Comparison of ENCODE assay signal across 1 cellular context in the genomic region with DNA sequence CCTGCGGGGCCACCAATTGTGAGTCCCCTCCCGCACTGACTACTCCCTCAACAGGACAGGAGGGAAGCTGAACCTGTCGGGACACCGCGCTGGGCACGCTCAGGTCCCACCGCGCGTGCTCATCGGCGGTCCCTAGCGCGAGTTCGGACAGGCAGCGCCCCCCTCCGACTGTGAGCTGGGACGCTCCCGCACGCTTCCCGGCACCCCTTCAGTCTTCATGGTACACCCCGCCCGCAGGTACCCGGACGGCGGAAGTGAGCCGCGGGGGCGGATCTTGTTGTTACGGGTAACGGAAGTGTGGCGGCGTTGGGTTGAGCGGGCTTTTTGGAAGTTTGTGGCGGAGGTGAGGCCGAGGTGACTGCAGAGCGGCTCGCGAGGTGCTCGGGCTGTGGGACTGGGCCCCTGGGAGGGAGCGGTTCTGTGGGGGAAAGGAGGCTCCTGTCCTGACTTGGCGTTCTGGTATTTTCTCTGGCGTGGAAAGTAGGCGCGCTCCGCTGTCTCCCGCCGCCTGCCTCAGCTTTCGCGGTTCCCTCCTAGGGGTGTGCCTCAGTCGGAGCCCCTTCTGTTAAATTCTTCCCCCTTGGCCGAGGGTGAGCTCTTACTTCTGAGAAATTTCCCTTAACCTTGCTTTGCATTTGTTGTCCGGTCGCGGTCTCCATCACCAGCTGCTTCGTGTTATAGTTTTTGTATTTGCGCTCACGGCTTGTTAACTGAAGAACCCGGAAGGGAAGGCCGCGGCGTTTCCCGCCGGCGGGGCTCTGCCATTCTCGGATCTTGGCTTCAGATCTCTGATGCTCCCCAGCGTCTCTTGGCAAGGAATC.
A peak's percentile ranks its signal among the peaks of the same experiment; 100 is the strongest.
TF ChIP-seq lines count a peak whose summit lies in the region.

A gene (plus strand): TSS at position 289 of the 821 bp plus-strand sequence. CDS start 3,669 bp downstream, outside the sequence.

TF ChIP-seq in HepG2, 621 proteins besides CTCF, POLR2A, EP300 and RAD21 (continued from another document and continues in another):
- TF ChIP-seq, protein P1, sequence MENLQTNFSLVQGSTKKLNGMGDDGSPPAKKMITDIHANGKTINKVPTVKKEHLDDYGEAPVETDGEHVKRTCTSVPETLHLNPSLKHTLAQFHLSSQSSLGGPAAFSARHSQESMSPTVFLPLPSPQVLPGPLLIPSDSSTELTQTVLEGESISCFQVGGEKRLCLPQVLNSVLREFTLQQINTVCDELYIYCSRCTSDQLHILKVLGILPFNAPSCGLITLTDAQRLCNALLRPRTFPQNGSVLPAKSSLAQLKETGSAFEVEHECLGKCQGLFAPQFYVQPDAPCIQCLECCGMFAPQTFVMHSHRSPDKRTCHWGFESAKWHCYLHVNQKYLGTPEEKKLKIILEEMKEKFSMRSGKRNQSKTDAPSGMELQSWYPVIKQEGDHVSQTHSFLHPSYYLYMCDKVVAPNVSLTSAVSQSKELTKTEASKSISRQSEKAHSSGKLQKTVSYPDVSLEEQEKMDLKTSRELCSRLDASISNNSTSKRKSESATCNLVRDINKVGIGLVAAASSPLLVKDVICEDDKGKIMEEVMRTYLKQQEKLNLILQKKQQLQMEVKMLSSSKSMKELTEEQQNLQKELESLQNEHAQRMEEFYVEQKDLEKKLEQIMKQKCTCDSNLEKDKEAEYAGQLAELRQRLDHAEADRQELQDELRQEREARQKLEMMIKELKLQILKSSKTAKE (CRISPR knock-in tag; IDR thresholded peaks at IDR 0.05; ENCODE audit: borderline replicate concordance) = no peak
- TF ChIP-seq NBN (conservative IDR thresholded peaks at IDR 0.05) (no peak), HCFC1 (IDR thresholded peaks at IDR 0.05; ENCODE audit: low read depth, low read length) (0 out of 2 replicates have a peak, but pooled peaks have one; percentile 24), ZSCAN30 (CRISPR knock-in tag; IDR thresholded peaks at IDR 0.05) (no peak; the same call in 1 of the 2 replicates), ZNF772 (CRISPR knock-in tag; IDR thresholded peaks at IDR 0.05) (peak; percentile 76), ZSCAN29 (CRISPR knock-in tag; conservative IDR thresholded peaks at IDR 0.05) (0 out of 2 replicates have a peak, but pooled peaks have one; percentile 73), KDM5A (IDR thresholded peaks at IDR 0.05; ENCODE audit: borderline replicate concordance, low read length) (peak; percentile 86), U2AF2 (IDR thresholded peaks at IDR 0.05; ENCODE audit: low read depth, low read length) (0 out of 2 replicates have a peak, but pooled peaks have one; percentile 23), ZNF431 (CRISPR knock-in tag; IDR thresholded peaks at IDR 0.05; ENCODE audit: borderline replicate concordance, low read depth) (peak; percentile 27; the same call in 1 of the 2 replicates), AHR (CRISPR knock-in tag; IDR thresholded peaks at IDR 0.05) (peak; percentile 26; the same call in 1 of the 2 replicates), ZNF550 (CRISPR knock-in tag; IDR thresholded peaks at IDR 0.05; ENCODE audit: borderline replicate concordance) (no peak), ZNF652 (CRISPR knock-in tag; IDR thresholded peaks at IDR 0.05; ENCODE audit: borderline replicate concordance, low read depth) (no peak), ERF (CRISPR knock-in tag; IDR thresholded peaks at IDR 0.05) (peak; percentile 75), ZSCAN20 (CRISPR knock-in tag; IDR thresholded peaks at IDR 0.05; ENCODE audit: borderline replicate concordance) (no peak), ZBTB21 (CRISPR knock-in tag; IDR thresholded peaks at IDR 0.05) (no peak), RFXANK (CRISPR knock-in tag; IDR thresholded peaks at IDR 0.05) (no peak), MBD4 (IDR thresholded peaks at IDR 0.05; ENCODE audit: borderline replicate concordance, low read length) (no peak), HNRNPLL (IDR thresholded peaks at IDR 0.05; ENCODE audit: low read depth, low read length, poor library complexity, severe bottlenecking) (peak; percentile 61), GATA4 (IDR thresholded peaks at IDR 0.05; ENCODE audit: borderline replicate concordance, low read depth) (no peak), SP5 (CRISPR knock-in tag; IDR thresholded peaks at IDR 0.05; ENCODE audit: borderline replicate concordance, low read depth) (no peak), ATRX (CRISPR knock-in tag; IDR thresholded peaks at IDR 0.05; ENCODE audit: borderline replicate concordance) (no peak), KDM4B (CRISPR knock-in tag; IDR thresholded peaks at IDR 0.05) (no peak), SUZ12 (IDR thresholded peaks at IDR 0.05; ENCODE audit: low read depth, low read length) (no peak), TAF1 (CRISPR knock-in tag; IDR thresholded peaks at IDR 0.05) (peak; percentile 40; the same call in 1 of the 2 replicates), ZNF326 (CRISPR knock-in tag; IDR thresholded peaks at IDR 0.05; ENCODE audit: borderline replicate concordance) (no peak), BCL6 (CRISPR knock-in tag; IDR thresholded peaks at IDR 0.05) (peak; percentile 49), SMC3 (IDR thresholded peaks at IDR 0.05; ENCODE audit: low read length) (peak; percentile 5; the same call in 1 of the 2 replicates)
- TF ChIP-seq, protein P2, sequence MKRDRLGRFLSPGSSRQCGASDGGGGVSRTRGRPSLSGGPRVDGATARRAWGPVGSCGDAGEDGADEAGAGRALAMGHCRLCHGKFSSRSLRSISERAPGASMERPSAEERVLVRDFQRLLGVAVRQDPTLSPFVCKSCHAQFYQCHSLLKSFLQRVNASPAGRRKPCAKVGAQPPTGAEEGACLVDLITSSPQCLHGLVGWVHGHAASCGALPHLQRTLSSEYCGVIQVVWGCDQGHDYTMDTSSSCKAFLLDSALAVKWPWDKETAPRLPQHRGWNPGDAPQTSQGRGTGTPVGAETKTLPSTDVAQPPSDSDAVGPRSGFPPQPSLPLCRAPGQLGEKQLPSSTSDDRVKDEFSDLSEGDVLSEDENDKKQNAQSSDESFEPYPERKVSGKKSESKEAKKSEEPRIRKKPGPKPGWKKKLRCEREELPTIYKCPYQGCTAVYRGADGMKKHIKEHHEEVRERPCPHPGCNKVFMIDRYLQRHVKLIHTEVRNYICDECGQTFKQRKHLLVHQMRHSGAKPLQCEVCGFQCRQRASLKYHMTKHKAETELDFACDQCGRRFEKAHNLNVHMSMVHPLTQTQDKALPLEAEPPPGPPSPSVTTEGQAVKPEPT (CRISPR knock-in tag; IDR thresholded peaks at IDR 0.05; ENCODE audit: low read depth) = no peak
- TF ChIP-seq, protein P3, sequence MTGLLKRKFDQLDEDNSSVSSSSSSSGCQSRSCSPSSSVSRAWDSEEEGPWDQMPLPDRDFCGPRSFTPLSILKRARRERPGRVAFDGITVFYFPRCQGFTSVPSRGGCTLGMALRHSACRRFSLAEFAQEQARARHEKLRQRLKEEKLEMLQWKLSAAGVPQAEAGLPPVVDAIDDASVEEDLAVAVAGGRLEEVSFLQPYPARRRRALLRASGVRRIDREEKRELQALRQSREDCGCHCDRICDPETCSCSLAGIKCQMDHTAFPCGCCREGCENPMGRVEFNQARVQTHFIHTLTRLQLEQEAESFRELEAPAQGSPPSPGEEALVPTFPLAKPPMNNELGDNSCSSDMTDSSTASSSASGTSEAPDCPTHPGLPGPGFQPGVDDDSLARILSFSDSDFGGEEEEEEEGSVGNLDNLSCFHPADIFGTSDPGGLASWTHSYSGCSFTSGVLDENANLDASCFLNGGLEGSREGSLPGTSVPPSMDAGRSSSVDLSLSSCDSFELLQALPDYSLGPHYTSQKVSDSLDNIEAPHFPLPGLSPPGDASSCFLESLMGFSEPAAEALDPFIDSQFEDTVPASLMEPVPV (CRISPR knock-in tag; IDR thresholded peaks at IDR 0.05) = peak; percentile 79
- TF ChIP-seq, protein P4, sequence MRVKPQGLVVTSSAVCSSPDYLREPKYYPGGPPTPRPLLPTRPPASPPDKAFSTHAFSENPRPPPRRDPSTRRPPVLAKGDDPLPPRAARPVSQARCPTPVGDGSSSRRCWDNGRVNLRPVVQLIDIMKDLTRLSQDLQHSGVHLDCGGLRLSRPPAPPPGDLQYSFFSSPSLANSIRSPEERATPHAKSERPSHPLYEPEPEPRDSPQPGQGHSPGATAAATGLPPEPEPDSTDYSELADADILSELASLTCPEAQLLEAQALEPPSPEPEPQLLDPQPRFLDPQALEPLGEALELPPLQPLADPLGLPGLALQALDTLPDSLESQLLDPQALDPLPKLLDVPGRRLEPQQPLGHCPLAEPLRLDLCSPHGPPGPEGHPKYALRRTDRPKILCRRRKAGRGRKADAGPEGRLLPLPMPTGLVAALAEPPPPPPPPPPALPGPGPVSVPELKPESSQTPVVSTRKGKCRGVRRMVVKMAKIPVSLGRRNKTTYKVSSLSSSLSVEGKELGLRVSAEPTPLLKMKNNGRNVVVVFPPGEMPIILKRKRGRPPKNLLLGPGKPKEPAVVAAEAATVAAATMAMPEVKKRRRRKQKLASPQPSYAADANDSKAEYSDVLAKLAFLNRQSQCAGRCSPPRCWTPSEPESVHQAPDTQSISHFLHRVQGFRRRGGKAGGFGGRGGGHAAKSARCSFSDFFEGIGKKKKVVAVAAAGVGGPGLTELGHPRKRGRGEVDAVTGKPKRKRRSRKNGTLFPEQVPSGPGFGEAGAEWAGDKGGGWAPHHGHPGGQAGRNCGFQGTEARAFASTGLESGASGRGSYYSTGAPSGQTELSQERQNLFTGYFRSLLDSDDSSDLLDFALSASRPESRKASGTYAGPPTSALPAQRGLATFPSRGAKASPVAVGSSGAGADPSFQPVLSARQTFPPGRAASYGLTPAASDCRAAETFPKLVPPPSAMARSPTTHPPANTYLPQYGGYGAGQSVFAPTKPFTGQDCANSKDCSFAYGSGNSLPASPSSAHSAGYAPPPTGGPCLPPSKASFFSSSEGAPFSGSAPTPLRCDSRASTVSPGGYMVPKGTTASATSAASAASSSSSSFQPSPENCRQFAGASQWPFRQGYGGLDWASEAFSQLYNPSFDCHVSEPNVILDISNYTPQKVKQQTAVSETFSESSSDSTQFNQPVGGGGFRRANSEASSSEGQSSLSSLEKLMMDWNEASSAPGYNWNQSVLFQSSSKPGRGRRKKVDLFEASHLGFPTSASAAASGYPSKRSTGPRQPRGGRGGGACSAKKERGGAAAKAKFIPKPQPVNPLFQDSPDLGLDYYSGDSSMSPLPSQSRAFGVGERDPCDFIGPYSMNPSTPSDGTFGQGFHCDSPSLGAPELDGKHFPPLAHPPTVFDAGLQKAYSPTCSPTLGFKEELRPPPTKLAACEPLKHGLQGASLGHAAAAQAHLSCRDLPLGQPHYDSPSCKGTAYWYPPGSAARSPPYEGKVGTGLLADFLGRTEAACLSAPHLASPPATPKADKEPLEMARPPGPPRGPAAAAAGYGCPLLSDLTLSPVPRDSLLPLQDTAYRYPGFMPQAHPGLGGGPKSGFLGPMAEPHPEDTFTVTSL (CRISPR knock-in tag; IDR thresholded peaks at IDR 0.05; ENCODE audit: borderline replicate concordance) = peak; percentile 8; the same call in 1 of the 2 replicates
- TF ChIP-seq, protein P5, sequence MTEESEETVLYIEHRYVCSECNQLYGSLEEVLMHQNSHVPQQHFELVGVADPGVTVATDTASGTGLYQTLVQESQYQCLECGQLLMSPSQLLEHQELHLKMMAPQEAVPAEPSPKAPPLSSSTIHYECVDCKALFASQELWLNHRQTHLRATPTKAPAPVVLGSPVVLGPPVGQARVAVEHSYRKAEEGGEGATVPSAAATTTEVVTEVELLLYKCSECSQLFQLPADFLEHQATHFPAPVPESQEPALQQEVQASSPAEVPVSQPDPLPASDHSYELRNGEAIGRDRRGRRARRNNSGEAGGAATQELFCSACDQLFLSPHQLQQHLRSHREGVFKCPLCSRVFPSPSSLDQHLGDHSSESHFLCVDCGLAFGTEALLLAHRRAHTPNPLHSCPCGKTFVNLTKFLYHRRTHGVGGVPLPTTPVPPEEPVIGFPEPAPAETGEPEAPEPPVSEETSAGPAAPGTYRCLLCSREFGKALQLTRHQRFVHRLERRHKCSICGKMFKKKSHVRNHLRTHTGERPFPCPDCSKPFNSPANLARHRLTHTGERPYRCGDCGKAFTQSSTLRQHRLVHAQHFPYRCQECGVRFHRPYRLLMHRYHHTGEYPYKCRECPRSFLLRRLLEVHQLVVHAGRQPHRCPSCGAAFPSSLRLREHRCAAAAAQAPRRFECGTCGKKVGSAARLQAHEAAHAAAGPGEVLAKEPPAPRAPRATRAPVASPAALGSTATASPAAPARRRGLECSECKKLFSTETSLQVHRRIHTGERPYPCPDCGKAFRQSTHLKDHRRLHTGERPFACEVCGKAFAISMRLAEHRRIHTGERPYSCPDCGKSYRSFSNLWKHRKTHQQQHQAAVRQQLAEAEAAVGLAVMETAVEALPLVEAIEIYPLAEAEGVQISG (CRISPR knock-in tag; IDR thresholded peaks at IDR 0.05) = peak; percentile 91
- TF ChIP-seq, protein P6, sequence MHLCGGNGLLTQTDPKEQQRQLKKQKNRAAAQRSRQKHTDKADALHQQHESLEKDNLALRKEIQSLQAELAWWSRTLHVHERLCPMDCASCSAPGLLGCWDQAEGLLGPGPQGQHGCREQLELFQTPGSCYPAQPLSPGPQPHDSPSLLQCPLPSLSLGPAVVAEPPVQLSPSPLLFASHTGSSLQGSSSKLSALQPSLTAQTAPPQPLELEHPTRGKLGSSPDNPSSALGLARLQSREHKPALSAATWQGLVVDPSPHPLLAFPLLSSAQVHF (CRISPR knock-in tag; IDR thresholded peaks at IDR 0.05) = peak; percentile 57; the same call in 1 of the 2 replicates
- TF ChIP-seq, protein P7, sequence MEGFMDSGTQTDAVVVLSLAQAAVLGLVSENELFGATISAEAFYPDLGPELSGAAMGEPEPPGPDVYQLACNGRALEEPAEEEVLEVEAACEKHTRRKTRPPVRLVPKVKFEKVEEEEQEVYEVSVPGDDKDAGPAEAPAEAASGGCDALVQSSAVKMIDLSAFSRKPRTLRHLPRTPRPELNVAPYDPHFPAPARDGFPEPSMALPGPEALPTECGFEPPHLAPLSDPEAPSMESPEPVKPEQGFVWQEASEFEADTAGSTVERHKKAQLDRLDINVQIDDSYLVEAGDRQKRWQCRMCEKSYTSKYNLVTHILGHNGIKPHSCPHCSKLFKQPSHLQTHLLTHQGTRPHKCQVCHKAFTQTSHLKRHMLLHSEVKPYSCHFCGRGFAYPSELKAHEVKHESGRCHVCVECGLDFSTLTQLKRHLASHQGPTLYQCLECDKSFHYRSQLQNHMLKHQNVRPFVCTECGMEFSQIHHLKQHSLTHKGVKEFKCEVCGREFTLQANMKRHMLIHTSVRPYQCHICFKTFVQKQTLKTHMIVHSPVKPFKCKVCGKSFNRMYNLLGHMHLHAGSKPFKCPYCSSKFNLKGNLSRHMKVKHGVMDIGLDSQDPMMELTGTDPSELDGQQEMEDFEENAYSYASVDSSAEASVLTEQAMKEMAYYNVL (CRISPR knock-in tag; IDR thresholded peaks at IDR 0.05; ENCODE audit: borderline replicate concordance) = 0 out of 2 replicates have a peak, but pooled peaks have one; percentile 47
- TF ChIP-seq, protein P8, sequence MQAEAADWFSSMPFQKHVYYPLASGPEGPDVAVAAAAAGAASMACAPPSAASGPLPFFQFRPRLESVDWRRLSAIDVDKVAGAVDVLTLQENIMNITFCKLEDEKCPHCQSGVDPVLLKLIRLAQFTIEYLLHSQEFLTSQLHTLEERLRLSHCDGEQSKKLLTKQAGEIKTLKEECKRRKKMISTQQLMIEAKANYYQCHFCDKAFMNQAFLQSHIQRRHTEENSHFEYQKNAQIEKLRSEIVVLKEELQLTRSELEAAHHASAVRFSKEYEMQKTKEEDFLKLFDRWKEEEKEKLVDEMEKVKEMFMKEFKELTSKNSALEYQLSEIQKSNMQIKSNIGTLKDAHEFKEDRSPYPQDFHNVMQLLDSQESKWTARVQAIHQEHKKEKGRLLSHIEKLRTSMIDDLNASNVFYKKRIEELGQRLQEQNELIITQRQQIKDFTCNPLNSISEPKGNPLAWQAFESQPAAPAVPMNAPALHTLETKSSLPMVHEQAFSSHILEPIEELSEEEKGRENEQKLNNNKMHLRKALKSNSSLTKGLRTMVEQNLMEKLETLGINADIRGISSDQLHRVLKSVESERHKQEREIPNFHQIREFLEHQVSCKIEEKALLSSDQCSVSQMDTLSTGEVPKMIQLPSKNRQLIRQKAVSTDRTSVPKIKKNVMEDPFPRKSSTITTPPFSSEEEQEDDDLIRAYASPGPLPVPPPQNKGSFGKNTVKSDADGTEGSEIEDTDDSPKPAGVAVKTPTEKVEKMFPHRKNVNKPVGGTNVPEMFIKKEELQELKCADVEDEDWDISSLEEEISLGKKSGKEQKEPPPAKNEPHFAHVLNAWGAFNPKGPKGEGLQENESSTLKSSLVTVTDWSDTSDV (CRISPR knock-in tag; IDR thresholded peaks at IDR 0.05) = 0 out of 2 replicates have a peak, but pooled peaks have one; percentile 34
